In genomic region chr15:65529754-65530317, GRCh38 we compare ENCODE assay signal across 8 cellular contexts. TPM values are rescaled to one million over a fixed set of nuclear protein-coding genes. Genes with fewer than 3 reads are reported as not detected.
DNase-seq lines count a peak whose midpoint lies in the region; ATAC-seq and TF ChIP-seq lines count a peak whose summit lies in the region.

No MANE protein-coding gene starts in this region.

- H3K4me1 Mint-ChIP-seq in MCF 10A (ENCODE audit: insufficient read depth, unreplicated experiment), result peaks cover 26% of the 10 kb centered on the region
- H3K4me1 Mint-ChIP-seq in mesothelial cell of epicardium, result peaks cover 31% of the 10 kb centered on the region

- BruUV-seq in MCF 10A (replicated peaks; lab: Mats Ljungman, UMichigan), result no TSS peak

- no peak for TF ChIP-seq CTCF in MCF 10A (IDR thresholded peaks at IDR 0.05; ENCODE audit: unreplicated experiment)
- no peak for TF ChIP-seq CTCF in mesothelial cell of epicardium (IDR thresholded peaks at IDR 0.05; ENCODE audit: unreplicated experiment)

- no peaks in the 10 kb centered on the region for H3K27me3 ChIP-seq in ACC112 (ENCODE audit: insufficient read depth, low read length)

- peaks cover 24% of the 10 kb centered on the region for H3K4me1 ChIP-seq in ACC112 (ENCODE audit: control insufficient read depth, insufficient read depth, low read length, unreplicated experiment)

- DNase-seq in MCF 10A (ENCODE audit: unreplicated experiment) (no peak), mesothelial cell of epicardium (ENCODE audit: low spot score in 2 of 2, unreplicated experiment in 2 of 2) (no peak), KG1 (lab: John Stamatoyannopoulos, UW) (no peak), midbrain (lab: John Stamatoyannopoulos, UW) (no peak)

- peaks cover 6% of the 10 kb centered on the region for H3K36me3 Mint-ChIP-seq in MCF 10A (ENCODE audit: insufficient read depth, unreplicated experiment)
- H3K36me3 Mint-ChIP-seq in mesothelial cell of epicardium, result no peaks in the 10 kb centered on the region

- H3K4me3 ChIP-seq in ACC112 (ENCODE audit: low read depth, low read length), result peak overlapping the region; percentile 100

- ATAC-seq in HG02610 (IDR thresholded peaks at IDR 0.05; ENCODE audit: unreplicated experiment) (peak; percentile 17), HG03571 (IDR thresholded peaks at IDR 0.05; ENCODE audit: unreplicated experiment) (no peak), GM18858 (IDR thresholded peaks at IDR 0.05; ENCODE audit: unreplicated experiment) (no peak)

- peak overlapping the region; percentile 97 for H2AFZ ChIP-seq in ACC112 (ENCODE audit: low read length, unreplicated experiment)

- intact Hi-C loops in MCF 10A (cut with micrococcal nuclease), result no loop called here

- peaks cover 42% of the 10 kb centered on the region for H3K79me2 ChIP-seq in ACC112 (ENCODE audit: control insufficient read depth, insufficient read depth, low read length, unreplicated experiment)

- no peak overlapping the region for H3K27ac Mint-ChIP-seq in MCF 10A (ENCODE audit: low read depth, unreplicated experiment)
- peak overlapping the region; percentile 82 for H3K27ac Mint-ChIP-seq in mesothelial cell of epicardium

- no peaks in the 10 kb centered on the region for H3K36me3 ChIP-seq in ACC112 (ENCODE audit: insufficient read depth, low read length)

- peak overlapping the region; percentile 73 for H3K4me3 Mint-ChIP-seq in MCF 10A (ENCODE audit: unreplicated experiment)
- H3K4me3 Mint-ChIP-seq in mesothelial cell of epicardium, result peak overlapping the region; percentile 86

- CTCF ChIA-PET in MCF 10A (lab: Yijun Ruan, JAX), result interaction anchor here (0.8 to 1.1 kb wide), 2 partner anchors 49 to 327 kb away, joined by 3 read pairs; no protein-coding TSS in a partner anchor

- no peak overlapping the region for H3K27ac ChIP-seq in ACC112 (ENCODE audit: low read depth, low read length)

- H3K27me3 Mint-ChIP-seq in MCF 10A (ENCODE audit: insufficient read depth, unreplicated experiment) (no peaks in the 10 kb centered on the region), mesothelial cell of epicardium (ENCODE audit: low read depth) (no peaks in the 10 kb centered on the region)

- POLR2A ChIA-PET in MCF 10A (lab: Yijun Ruan, JAX), result interaction anchor here (1.0 to 1.9 kb wide), 4 partner anchors 19 to 243 kb away, joined by 3 to 10 read pairs (median 4); partner anchors contain the start of genes INTS14 and PARP16

- H3K9me3 Mint-ChIP-seq in MCF 10A (ENCODE audit: unreplicated experiment) (no peaks in the 10 kb centered on the region), mesothelial cell of epicardium (no peaks in the 10 kb centered on the region)

RNA-seq across cellular contexts. Expression of gene HACD3, which starts 0.4 kb away (rescaled TPM):
- total RNA-seq in MCF 10A (2022) (26.8 and 31.4 TPM in 2 replicates), mesothelial cell of epicardium (110 to 113 TPM (median 111 TPM) in 3 replicates)

RNA-seq across cellular contexts. Expression of gene DPP8, which starts 12.3 kb away (rescaled TPM):
- 24.5 and 27.5 TPM in 2 replicates for total RNA-seq in MCF 10A (2022)
- 27.4 to 31.6 TPM (median 31.5 TPM) in 3 replicates for total RNA-seq in mesothelial cell of epicardium
